8 cellular contexts compared by ENCODE assay signal in genomic region chr1:84271452-84272273, GRCh38. TPM values are rescaled to one million over a fixed set of nuclear protein-coding genes. Genes with fewer than 3 reads are reported as not detected.
DNase-seq lines count a peak whose midpoint lies in the region; ATAC-seq lines count a peak whose summit lies in the region.

No MANE protein-coding gene starts in this region.

- peaks cover 5% of the 10 kb centered on the region for H3K4me1 Mint-ChIP-seq in activated CD4-positive, alpha-beta memory T cell treated with anti-CD3 and anti-CD28 coated beads for 36 hours (ENCODE audit: low read depth)

- no peaks in the 10 kb centered on the region for H3K27me3 Mint-ChIP-seq in activated CD4-positive, alpha-beta memory T cell treated with anti-CD3 and anti-CD28 coated beads for 36 hours

- H3K36me3 Mint-ChIP-seq in activated CD4-positive, alpha-beta memory T cell treated with anti-CD3 and anti-CD28 coated beads for 36 hours, result no peaks in the 10 kb centered on the region

- CTCF ChIA-PET in activated CD4-positive, alpha-beta memory T cell treated with anti-CD3 and anti-CD28 coated beads for 36 hours (lab: Charles Lee), result interaction anchor here (0.6 kb wide), 1 partner anchor 469 kb away, joined by 3 read pairs; no protein-coding TSS in a partner anchor

- peak; percentile 97 for ATAC-seq in GM19395 (IDR thresholded peaks at IDR 0.05; ENCODE audit: unreplicated experiment)
- ATAC-seq in HG03175 (IDR thresholded peaks at IDR 0.05; ENCODE audit: unreplicated experiment), result peak; percentile 93

- H3K27ac Mint-ChIP-seq in activated CD4-positive, alpha-beta memory T cell treated with anti-CD3 and anti-CD28 coated beads for 36 hours, result no peak overlapping the region

- intact Hi-C loops in activated CD4-positive, alpha-beta memory T cell treated with anti-CD3 and anti-CD28 coated beads for 36 hours (cut with micrococcal nuclease), result no loop called here

- DNase-seq in DMS153 (lab: John Stamatoyannopoulos, UW) (peak; percentile 44), OCI-M1 (lab: John Stamatoyannopoulos, UW) (peak; percentile 28), iris pigment epithelial cell (ENCODE audit: low read depth) (peak; percentile 74), NCI-H82 (lab: John Stamatoyannopoulos, UW) (no peak), T1000 (lab: John Stamatoyannopoulos, UW) (no peak)
- DNase-seq in activated CD4-positive, alpha-beta memory T cell treated with anti-CD3 and anti-CD28 coated beads for 36 hours, result no peak

- no peaks in the 10 kb centered on the region for H3K9me3 Mint-ChIP-seq in activated CD4-positive, alpha-beta memory T cell treated with anti-CD3 and anti-CD28 coated beads for 36 hours

- POLR2A ChIA-PET in activated CD4-positive, alpha-beta memory T cell treated with anti-CD3 and anti-CD28 coated beads for 36 hours (lab: Charles Lee), result no interaction called here

- no peak overlapping the region for H3K4me3 Mint-ChIP-seq in activated CD4-positive, alpha-beta memory T cell treated with anti-CD3 and anti-CD28 coated beads for 36 hours

RNA-seq across cellular contexts. Expression of gene SAMD13, which starts 29.8 kb away (rescaled TPM):
- total RNA-seq in activated CD4-positive, alpha-beta memory T cell treated with anti-CD3 and anti-CD28 coated beads for 36 hours, result under 1 TPM; 0.38 to 0.48 TPM

Comparison
In these comparisons a context has a peak if more than half of its experiments do, and no peak if none do; other contexts are left out.
1. DNase-seq: peak in DMS153 (single experiment), OCI-M1 (single experiment) and iris pigment epithelial cell (single experiment); none in NCI-H82 (single experiment), activated CD4-positive, alpha-beta memory T cell treated with anti-CD3 and anti-CD28 coated beads for 36 hours (single experiment) and T1000 (single experiment).